Comparison of ENCODE assay signal across 9 cellular contexts in genomic region chr11:78472905-78473304, GRCh38.
"Had no signal": no experiment of that assay in that cellular context is flagged by ENCODE, and none has a peak within 500 bp of the region (broad histone marks: within the 10 kb centered on the region; RNA-seq: fewer than 3 reads in every experiment).

No MANE protein-coding gene starts in this region.

- DNase-seq: GM23248, GOT3, H7, HFFc6, IMR-90 had no signal

- H3K4me3 Mint-ChIP-seq: HFFc6 had no signal

- H3K27ac Mint-ChIP-seq: HFFc6 had no signal

- H3K9me3 Mint-ChIP-seq: HFFc6 had no signal

- H3K27ac ChIP-seq: GM23248, HL-60 had no signal

- H3K4me3 ChIP-seq: GM23248, HAP-1, K562 had no signal

- ATAC-seq: HCT116, K562 had no signal

- H3K9me3 ChIP-seq: HAP-1 had no signal
